ENCODE assay signal across 13 cellular contexts in genomic region chr11:126146454-126147192, GRCh38.
DNase-seq lines count a peak whose midpoint lies in the region; ATAC-seq and TF ChIP-seq lines count a peak whose summit lies in the region.
"Had no signal": no experiment of that assay in that cellular context is flagged by ENCODE, and none has a peak within 500 bp of the region (broad histone marks: within the 10 kb centered on the region; RNA-seq: fewer than 3 reads in every experiment).

No MANE protein-coding gene starts in this region.

- no TSS peak for BruUV-seq in IMR-90 (replicated peaks; lab: Mats Ljungman, UMichigan)

- H3K27me3 ChIP-seq in IMR-90 (ENCODE audit: control insufficient read depth, insufficient read depth, low read length), result peaks cover 70% of the 10 kb centered on the region

- DNase-seq in COLO668 (lab: John Stamatoyannopoulos, UW; ENCODE audit: unreplicated experiment) (peak; percentile 80), IMR-90 (no peak), SK-N-MC (ENCODE audit: low read depth, low spot score) (no peak), left kidney (ENCODE audit: low read depth, low spot score) (peak; percentile 88), HFFc6 (no peak)
- DNase-seq: activated CD8-positive, alpha-beta memory T cell treated with anti-CD3 and anti-CD28 coated beads, Interleukin-2, amount 50 U/mL, for 4 hours; central memory CD4-positive, alpha-beta T cell; Right ventricle myocardium superior had no signal

- H3K27ac ChIP-seq in IMR-90 (ENCODE audit: insufficient read depth, low read length) (no peak overlapping the region), SK-N-MC (peak overlapping the region; percentile 63; the same call in 1 of the 2 replicates)
- H3K27ac ChIP-seq: HL-60 had no signal

- no peak overlapping the region for H2BK15ac ChIP-seq in IMR-90 (ENCODE audit: low read depth, low read length)

- no peak overlapping the region for H3K4me2 ChIP-seq in IMR-90 (ENCODE audit: low read depth, low read length)

- in situ Hi-C loops in IMR-90 (cut with MboI; ENCODE audit: low sequenced_read_pairs), result no loop called here

- H3K4ac ChIP-seq in IMR-90 (ENCODE audit: low read depth, low read length), result no peak overlapping the region

- TF ChIP-seq RAD21 in IMR-90 (IDR thresholded peaks at IDR 0.05; ENCODE audit: low read length), result no peak

- no peak overlapping the region for H3K18ac ChIP-seq in IMR-90 (ENCODE audit: low read depth, low read length)

- no peak overlapping the region for H2BK5ac ChIP-seq in IMR-90 (ENCODE audit: low read depth, low read length, poor library complexity, severe bottlenecking)

- no peak overlapping the region for H2AFZ ChIP-seq in IMR-90 (replicated peaks; ENCODE audit: low read length, poor library complexity)

- no peaks in the 10 kb centered on the region; the same call in 1 of the 2 replicates for H3K4me1 ChIP-seq in IMR-90 (ENCODE audit: control insufficient read depth, insufficient read depth, low read length)

- intact Hi-C loops in IMR-90 (cut with micrococcal nuclease), result no loop called here

- no peak overlapping the region for H2BK20ac ChIP-seq in IMR-90 (ENCODE audit: low read depth, low read length)

- H4K91ac ChIP-seq in IMR-90 (ENCODE audit: insufficient read depth, low read depth, low read length), result no peak overlapping the region

- peaks cover 5% of the 10 kb centered on the region for H3K9me3 ChIP-seq in IMR-90 (ENCODE audit: control insufficient read depth, insufficient read depth, low read length)
- H3K9me3 ChIP-seq in SK-N-MC (ENCODE audit: low read depth, low read length), result no peaks in the 10 kb centered on the region

- peak overlapping the region; percentile 28 for H2AK9ac ChIP-seq in IMR-90 (replicated peaks; ENCODE audit: low read depth, low read length, poor library complexity)

- TF ChIP-seq CTCF in IMR-90 (conservative IDR thresholded peaks at IDR 0.05; ENCODE audit: low read depth, low read length) (no peak), HFFc6 (IDR thresholded peaks at IDR 0.05) (no peak)

- POLR2A ChIA-PET in IMR-90 (lab: Charles Lee; ENCODE audit: unreplicated experiment), result no interaction called here

- no peak overlapping the region for H3K9ac ChIP-seq in IMR-90 (ENCODE audit: low read depth, low read length)
- H3K9ac ChIP-seq in SK-N-MC (ENCODE audit: insufficient read length), result no peak overlapping the region

- H3K79me1 ChIP-seq in IMR-90 (ENCODE audit: low read depth in 1 of 2, low read length in 2 of 2), result no peaks in the 10 kb centered on the region

- H3K9me1 ChIP-seq in IMR-90 (ENCODE audit: insufficient read depth, low read length), result no peaks in the 10 kb centered on the region

- no peaks in the 10 kb centered on the region for H3K9me3 Mint-ChIP-seq in HFFc6

- WGBS in IMR-90 (ENCODE audit: extremely low coverage in 2 of 2, insufficient read length in 1 of 2), 2 experiments, result 57% methylated on average over 10 of the region's 23 CpGs; no CpG with 5 or more reads in 1 of the 2 experiments

- H3K36me3 ChIP-seq in IMR-90 (ENCODE audit: control insufficient read depth, insufficient read depth, low read length) (no peaks in the 10 kb centered on the region), SK-N-MC (ENCODE audit: insufficient read depth, low read length) (no peaks in the 10 kb centered on the region)

- H3K23ac ChIP-seq in IMR-90 (ENCODE audit: low read depth, low read length), result no peak overlapping the region

- H3K4me3 Mint-ChIP-seq in HFFc6, result no peak overlapping the region

- H2AK5ac ChIP-seq in IMR-90 (ENCODE audit: low read depth, low read length), result no peak overlapping the region

- dilution Hi-C loops in IMR-90 (cut with HindIII; ENCODE audit: low sequenced_read_pairs, unreplicated experiment), result no loop called here

- H3K14ac ChIP-seq in IMR-90 (replicated peaks; ENCODE audit: low read depth, low read length), result no peak overlapping the region

- H4K5ac ChIP-seq in IMR-90 (ENCODE audit: low read depth, low read length), result no peak overlapping the region

- no peak overlapping the region for H4K8ac ChIP-seq in IMR-90 (ENCODE audit: low read depth in 2 of 2, low read length in 2 of 2)

- H3K56ac ChIP-seq in IMR-90 (ENCODE audit: extremely low read depth, insufficient read depth, low read length), result no peak overlapping the region

- ATAC-seq in IMR-90 (ENCODE audit: low read depth) (no peak), HG02623 (IDR thresholded peaks at IDR 0.05; ENCODE audit: unreplicated experiment) (no peak), HG02981 (IDR thresholded peaks at IDR 0.05; ENCODE audit: unreplicated experiment) (no peak), GM21423 (IDR thresholded peaks at IDR 0.05; ENCODE audit: unreplicated experiment) (no peak)

- no peak overlapping the region for H3K27ac Mint-ChIP-seq in HFFc6

- no peaks in the 10 kb centered on the region for H3K4me1 Mint-ChIP-seq in HFFc6 (ENCODE audit: low read depth)

- no peak for TF ChIP-seq POLR2A in IMR-90 (IDR thresholded peaks at IDR 0.05; ENCODE audit: low read depth, low read length)

- H4K20me1 ChIP-seq in IMR-90 (ENCODE audit: insufficient read depth, low read length), result no peaks in the 10 kb centered on the region

- H3K27me3 Mint-ChIP-seq in HFFc6 (ENCODE audit: insufficient read depth), result peaks cover 44% of the 10 kb centered on the region

- H3K4me3 ChIP-seq in IMR-90 (ENCODE audit: insufficient read depth, low read depth, low read length) (no peak overlapping the region), SK-N-MC (peak overlapping the region; percentile 55)
- H3K4me3 ChIP-seq: skin epidermis had no signal

- CTCF ChIA-PET in IMR-90 (lab: Yijun Ruan, JAX), result no interaction called here

- H2BK120ac ChIP-seq in IMR-90 (ENCODE audit: low read depth, low read length), result no peak overlapping the region

- no peaks in the 10 kb centered on the region for H3K36me3 Mint-ChIP-seq in HFFc6 (ENCODE audit: low read depth)

TF ChIP-seq in IMR-90, 13 proteins besides CTCF, POLR2A, EP300 and RAD21:
- TF ChIP-seq SMC3 (IDR thresholded peaks at IDR 0.05; ENCODE audit: low read depth, low read length) (no peak), CEBPB (IDR thresholded peaks at IDR 0.05; ENCODE audit: low read depth, low read length) (no peak), MAFK (IDR thresholded peaks at IDR 0.05; ENCODE audit: low read depth, low read length) (no peak), ELK1 (IDR thresholded peaks at IDR 0.05; ENCODE audit: borderline replicate concordance, low read depth, low read length) (no peak), RCOR1 (IDR thresholded peaks at IDR 0.05; ENCODE audit: insufficient replicate concordance, low read length) (no peak), USF2 (IDR thresholded peaks at IDR 0.05; ENCODE audit: low read depth, low read length) (no peak), NFE2L2 (IDR thresholded peaks at IDR 0.05; ENCODE audit: low read depth, low read length) (no peak), RFX5 (IDR thresholded peaks at IDR 0.05; ENCODE audit: low read depth, low read length) (no peak), FOS (IDR thresholded peaks at IDR 0.05; ENCODE audit: low read depth, low read length) (no peak), MAZ (IDR thresholded peaks at IDR 0.05; ENCODE audit: borderline replicate concordance, low read depth, low read length) (no peak), BHLHE40 (IDR thresholded peaks at IDR 0.05; ENCODE audit: low read depth, low read length) (no peak)

Comparison
In these comparisons a context has a peak if more than half of its experiments do, and no peak if none do; other contexts are left out.
1. DNase-seq: peak in COLO668 (single experiment) and left kidney (single experiment); none in IMR-90 (single experiment), SK-N-MC (single experiment) and HFFc6 (single experiment).